In the genomic region with DNA sequence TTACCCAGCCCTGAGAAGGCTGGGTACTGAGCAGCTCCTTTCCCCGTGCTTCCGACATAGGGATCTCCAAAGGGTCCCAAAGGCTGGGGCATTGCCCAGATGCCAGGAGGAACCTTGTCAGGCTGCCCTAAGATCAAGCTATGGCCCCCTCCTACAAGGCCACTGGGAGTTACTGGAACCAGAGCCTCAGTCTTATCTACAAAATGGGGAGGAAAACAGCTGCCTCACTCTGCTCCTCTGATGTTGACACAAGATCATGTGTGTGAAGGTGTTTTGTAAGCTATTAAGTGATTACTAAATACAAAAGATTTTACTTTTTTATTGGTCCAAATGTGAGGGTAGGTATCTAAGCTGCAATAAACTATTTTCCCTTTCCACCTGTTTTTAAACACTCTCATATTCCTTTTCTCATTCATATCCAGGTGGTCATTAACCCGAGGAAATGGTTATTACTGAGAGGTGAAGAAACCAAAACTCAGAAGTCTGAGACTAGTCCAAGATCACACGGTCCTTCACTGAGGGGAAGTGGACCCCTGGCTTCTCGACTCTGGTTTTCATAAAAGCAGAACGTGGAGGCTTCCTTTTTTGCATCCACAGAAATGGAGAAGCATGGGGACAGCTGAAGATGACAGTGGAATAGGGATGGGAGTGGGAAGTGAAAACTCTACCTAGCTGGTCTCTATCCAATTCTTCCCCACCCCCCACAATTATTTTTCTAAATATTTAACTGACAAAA, we compare ENCODE assay signal across 2 cellular contexts.
TF ChIP-seq lines count a peak whose summit lies in the region.

No MANE protein-coding gene starts in this region.

TF ChIP-seq in GM23338, 12 proteins besides CTCF, POLR2A, EP300 and RAD21 (continues in another document):
- TF ChIP-seq JUNB (IDR thresholded peaks at IDR 0.05; ENCODE audit: unreplicated experiment) (no peak), EZH2phosphoT487 (IDR thresholded peaks at IDR 0.05; ENCODE audit: unreplicated experiment) (no peak), ZNF114 (CRISPR knock-in tag; IDR thresholded peaks at IDR 0.05) (no peak), NANOG (IDR thresholded peaks at IDR 0.05; ENCODE audit: borderline replicate concordance) (no peak), POLR2AphosphoS5 (IDR thresholded peaks at IDR 0.05; ENCODE audit: low read depth) (no peak), CREB1 (CRISPR knock-in tag; IDR thresholded peaks at IDR 0.05; ENCODE audit: low read depth) (no peak), ZNF331 (CRISPR knock-in tag; IDR thresholded peaks at IDR 0.05; ENCODE audit: low read depth) (no peak)
- TF ChIP-seq, protein P1, sequence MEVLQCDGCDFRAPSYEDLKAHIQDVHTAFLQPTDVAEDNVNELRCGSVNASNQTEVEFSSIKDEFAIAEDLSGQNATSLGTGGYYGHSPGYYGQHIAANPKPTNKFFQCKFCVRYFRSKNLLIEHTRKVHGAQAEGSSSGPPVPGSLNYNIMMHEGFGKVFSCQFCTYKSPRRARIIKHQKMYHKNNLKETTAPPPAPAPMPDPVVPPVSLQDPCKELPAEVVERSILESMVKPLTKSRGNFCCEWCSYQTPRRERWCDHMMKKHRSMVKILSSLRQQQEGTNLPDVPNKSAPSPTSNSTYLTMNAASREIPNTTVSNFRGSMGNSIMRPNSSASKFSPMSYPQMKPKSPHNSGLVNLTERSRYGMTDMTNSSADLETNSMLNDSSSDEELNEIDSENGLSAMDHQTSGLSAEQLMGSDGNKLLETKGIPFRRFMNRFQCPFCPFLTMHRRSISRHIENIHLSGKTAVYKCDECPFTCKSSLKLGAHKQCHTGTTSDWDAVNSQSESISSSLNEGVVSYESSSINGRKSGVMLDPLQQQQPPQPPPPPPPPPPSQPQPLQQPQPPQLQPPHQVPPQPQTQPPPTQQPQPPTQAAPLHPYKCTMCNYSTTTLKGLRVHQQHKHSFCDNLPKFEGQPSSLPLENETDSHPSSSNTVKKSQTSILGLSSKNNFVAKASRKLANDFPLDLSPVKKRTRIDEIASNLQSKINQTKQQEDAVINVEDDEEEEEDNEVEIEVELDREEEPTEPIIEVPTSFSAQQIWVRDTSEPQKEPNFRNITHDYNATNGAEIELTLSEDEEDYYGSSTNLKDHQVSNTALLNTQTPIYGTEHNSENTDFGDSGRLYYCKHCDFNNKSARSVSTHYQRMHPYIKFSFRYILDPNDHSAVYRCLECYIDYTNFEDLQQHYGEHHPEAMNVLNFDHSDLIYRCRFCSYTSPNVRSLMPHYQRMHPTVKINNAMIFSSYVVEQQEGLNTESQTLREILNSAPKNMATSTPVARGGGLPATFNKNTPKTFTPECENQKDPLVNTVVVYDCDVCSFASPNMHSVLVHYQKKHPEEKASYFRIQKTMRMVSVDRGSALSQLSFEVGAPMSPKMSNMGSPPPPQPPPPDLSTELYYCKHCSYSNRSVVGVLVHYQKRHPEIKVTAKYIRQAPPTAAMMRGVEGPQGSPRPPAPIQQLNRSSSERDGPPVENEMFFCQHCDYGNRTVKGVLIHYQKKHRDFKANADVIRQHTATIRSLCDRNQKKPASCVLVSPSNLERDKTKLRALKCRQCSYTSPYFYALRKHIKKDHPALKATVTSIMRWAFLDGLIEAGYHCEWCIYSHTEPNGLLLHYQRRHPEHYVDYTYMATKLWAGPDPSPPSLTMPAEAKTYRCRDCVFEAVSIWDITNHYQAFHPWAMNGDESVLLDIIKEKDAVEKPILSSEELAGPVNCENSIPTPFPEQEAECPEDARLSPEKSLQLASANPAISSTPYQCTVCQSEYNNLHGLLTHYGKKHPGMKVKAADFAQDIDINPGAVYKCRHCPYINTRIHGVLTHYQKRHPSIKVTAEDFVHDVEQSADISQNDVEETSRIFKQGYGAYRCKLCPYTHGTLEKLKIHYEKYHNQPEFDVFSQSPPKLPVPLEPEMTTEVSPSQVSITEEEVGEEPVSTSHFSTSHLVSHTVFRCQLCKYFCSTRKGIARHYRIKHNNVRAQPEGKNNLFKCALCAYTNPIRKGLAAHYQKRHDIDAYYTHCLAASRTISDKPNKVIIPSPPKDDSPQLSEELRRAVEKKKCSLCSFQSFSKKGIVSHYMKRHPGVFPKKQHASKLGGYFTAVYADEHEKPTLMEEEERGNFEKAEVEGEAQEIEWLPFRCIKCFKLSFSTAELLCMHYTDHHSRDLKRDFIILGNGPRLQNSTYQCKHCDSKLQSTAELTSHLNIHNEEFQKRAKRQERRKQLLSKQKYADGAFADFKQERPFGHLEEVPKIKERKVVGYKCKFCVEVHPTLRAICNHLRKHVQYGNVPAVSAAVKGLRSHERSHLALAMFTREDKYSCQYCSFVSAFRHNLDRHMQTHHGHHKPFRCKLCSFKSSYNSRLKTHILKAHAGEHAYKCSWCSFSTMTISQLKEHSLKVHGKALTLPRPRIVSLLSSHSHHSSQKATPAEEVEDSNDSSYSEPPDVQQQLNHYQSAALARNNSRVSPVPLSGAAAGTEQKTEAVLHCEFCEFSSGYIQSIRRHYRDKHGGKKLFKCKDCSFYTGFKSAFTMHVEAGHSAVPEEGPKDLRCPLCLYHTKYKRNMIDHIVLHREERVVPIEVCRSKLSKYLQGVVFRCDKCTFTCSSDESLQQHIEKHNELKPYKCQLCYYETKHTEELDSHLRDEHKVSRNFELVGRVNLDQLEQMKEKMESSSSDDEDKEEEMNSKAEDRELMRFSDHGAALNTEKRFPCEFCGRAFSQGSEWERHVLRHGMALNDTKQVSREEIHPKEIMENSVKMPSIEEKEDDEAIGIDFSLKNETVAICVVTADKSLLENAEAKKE (CRISPR knock-in tag; IDR thresholded peaks at IDR 0.05): no peak
- TF ChIP-seq, protein P2, sequence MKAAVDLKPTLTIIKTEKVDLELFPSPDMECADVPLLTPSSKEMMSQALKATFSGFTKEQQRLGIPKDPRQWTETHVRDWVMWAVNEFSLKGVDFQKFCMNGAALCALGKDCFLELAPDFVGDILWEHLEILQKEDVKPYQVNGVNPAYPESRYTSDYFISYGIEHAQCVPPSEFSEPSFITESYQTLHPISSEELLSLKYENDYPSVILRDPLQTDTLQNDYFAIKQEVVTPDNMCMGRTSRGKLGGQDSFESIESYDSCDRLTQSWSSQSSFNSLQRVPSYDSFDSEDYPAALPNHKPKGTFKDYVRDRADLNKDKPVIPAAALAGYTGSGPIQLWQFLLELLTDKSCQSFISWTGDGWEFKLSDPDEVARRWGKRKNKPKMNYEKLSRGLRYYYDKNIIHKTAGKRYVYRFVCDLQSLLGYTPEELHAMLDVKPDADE (IDR thresholded peaks at IDR 0.05): no peak

TF ChIP-seq in HepG2, 621 proteins besides CTCF, POLR2A, EP300 and RAD21:
- no peak for TF ChIP-seq ZNF225 (CRISPR knock-in tag; IDR thresholded peaks at IDR 0.05)
- no peak for TF ChIP-seq ZNF782 (CRISPR knock-in tag; IDR thresholded peaks at IDR 0.05; ENCODE audit: borderline replicate concordance)
- no peak for TF ChIP-seq JUNB (CRISPR knock-in tag; IDR thresholded peaks at IDR 0.05; ENCODE audit: borderline replicate concordance)
- TF ChIP-seq, protein P3, sequence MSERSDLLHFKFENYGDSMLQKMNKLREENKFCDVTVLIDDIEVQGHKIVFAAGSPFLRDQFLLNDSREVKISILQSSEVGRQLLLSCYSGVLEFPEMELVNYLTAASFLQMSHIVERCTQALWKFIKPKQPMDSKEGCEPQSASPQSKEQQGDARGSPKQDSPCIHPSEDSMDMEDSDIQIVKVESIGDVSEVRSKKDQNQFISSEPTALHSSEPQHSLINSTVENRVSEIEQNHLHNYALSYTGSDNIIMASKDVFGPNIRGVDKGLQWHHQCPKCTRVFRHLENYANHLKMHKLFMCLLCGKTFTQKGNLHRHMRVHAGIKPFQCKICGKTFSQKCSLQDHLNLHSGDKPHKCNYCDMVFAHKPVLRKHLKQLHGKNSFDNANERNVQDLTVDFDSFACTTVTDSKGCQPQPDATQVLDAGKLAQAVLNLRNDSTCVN (CRISPR knock-in tag; IDR thresholded peaks at IDR 0.05; ENCODE audit: borderline replicate concordance): no peak
- TF ChIP-seq, protein P4, sequence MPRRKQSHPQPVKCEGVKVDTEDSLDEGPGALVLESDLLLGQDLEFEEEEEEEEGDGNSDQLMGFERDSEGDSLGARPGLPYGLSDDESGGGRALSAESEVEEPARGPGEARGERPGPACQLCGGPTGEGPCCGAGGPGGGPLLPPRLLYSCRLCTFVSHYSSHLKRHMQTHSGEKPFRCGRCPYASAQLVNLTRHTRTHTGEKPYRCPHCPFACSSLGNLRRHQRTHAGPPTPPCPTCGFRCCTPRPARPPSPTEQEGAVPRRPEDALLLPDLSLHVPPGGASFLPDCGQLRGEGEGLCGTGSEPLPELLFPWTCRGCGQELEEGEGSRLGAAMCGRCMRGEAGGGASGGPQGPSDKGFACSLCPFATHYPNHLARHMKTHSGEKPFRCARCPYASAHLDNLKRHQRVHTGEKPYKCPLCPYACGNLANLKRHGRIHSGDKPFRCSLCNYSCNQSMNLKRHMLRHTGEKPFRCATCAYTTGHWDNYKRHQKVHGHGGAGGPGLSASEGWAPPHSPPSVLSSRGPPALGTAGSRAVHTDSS (CRISPR knock-in tag; conservative IDR thresholded peaks at IDR 0.05): no peak
- TF ChIP-seq PTBP1 (IDR thresholded peaks at IDR 0.05; ENCODE audit: low read depth, low read length, poor library complexity, severe bottlenecking): no peak
- peak; percentile 39; the same call in 1 of the 2 replicates for TF ChIP-seq ZNF629 (CRISPR knock-in tag; conservative IDR thresholded peaks at IDR 0.05)
- TF ChIP-seq, protein P5, sequence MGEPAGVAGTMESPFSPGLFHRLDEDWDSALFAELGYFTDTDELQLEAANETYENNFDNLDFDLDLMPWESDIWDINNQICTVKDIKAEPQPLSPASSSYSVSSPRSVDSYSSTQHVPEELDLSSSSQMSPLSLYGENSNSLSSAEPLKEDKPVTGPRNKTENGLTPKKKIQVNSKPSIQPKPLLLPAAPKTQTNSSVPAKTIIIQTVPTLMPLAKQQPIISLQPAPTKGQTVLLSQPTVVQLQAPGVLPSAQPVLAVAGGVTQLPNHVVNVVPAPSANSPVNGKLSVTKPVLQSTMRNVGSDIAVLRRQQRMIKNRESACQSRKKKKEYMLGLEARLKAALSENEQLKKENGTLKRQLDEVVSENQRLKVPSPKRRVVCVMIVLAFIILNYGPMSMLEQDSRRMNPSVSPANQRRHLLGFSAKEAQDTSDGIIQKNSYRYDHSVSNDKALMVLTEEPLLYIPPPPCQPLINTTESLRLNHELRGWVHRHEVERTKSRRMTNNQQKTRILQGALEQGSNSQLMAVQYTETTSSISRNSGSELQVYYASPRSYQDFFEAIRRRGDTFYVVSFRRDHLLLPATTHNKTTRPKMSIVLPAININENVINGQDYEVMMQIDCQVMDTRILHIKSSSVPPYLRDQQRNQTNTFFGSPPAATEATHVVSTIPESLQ (CRISPR knock-in tag; conservative IDR thresholded peaks at IDR 0.05): no peak
